In the genomic region with DNA sequence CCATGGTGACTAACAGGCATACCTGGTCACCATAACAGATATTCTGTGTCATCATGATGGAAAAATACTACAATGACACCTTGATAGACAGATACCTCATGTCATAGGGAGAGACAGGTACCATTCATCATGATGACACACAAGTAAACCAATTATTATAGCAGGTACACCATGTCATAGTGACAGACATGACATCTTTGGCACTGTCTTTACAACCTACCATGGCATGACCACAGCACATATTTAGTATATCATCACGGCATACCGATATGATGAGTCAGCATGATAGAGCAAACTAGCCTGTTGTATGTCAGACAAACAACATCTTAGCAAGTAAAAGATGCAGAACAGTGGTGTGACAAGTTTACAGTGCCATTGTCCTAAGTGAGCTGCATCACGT, we compare ENCODE assay signal across 20 cellular contexts.
DNase-seq lines count a peak whose midpoint lies in the region; TF ChIP-seq lines count a peak whose summit lies in the region.
"Had no signal": no experiment of that assay in that cellular context is flagged by ENCODE, and none has a peak within 500 bp of the region (broad histone marks: within the 10 kb centered on the region; RNA-seq: fewer than 3 reads in every experiment).

No MANE protein-coding gene starts in this region.

- no peak for TF ChIP-seq CTCF in choroid plexus epithelial cell (conservative IDR thresholded peaks at IDR 0.05; ENCODE audit: low read depth, low read length)

- DNase-seq in EL (peak; percentile 73), M059J (ENCODE audit: low read depth) (peak; percentile 29), choroid plexus epithelial cell (ENCODE audit: low read depth) (peak; percentile 23), myocyte (ENCODE audit: low read depth) (peak; percentile 23), cerebellar cortex (ENCODE audit: low spot score) (no peak), COLO829 (ENCODE audit: low spot score) (no peak), NCI-H69 (lab: John Stamatoyannopoulos, UW) (no peak), NCI-H446 (lab: John Stamatoyannopoulos, UW) (no peak)
- DNase-seq: activated CD4-positive, CD25-positive, alpha-beta regulatory T cell treated with anti-CD3 and anti-CD28 coated beads, Interleukin-2, amount 50 U/mL, for 72 hours; activated naive CD8-positive, alpha-beta T cell treated with anti-CD3 and anti-CD28 coated beads, Interleukin-2, amount 10 ng/mL, durations not matched to agents 7 days and 5 days; heart left ventricle; natural killer cell; NCI-H2029 treated with DMSO at 0.1 percent for 48 hours; NCI-H524 treated with DMSO at 0.1 percent for 48 hours; posterior cingulate gyrus; stimulated activated CD4-positive, alpha-beta T cell treated with anti-CD3 and anti-CD28 coated beads, Interleukin-2, amount 100 ng/mL, for 48 hours; stomach had no signal

- no peak overlapping the region for H3K4me3 ChIP-seq in choroid plexus epithelial cell (ENCODE audit: low read depth, low read length)
- H3K4me3 ChIP-seq: cardiac muscle cell, heart left ventricle, SJSA1, skin epidermis, stomach had no signal

Comparison
In these comparisons a context has a peak if more than half of its experiments do, and no peak if none do; other contexts are left out.
1. DNase-seq: peak in EL (single experiment), M059J (single experiment), choroid plexus epithelial cell (single experiment) and myocyte (single experiment); none in cerebellar cortex (single experiment), COLO829 (single experiment), NCI-H69 (single experiment) and NCI-H446 (0 of 2).